ENCODE assay signal across 23 cellular contexts in genomic region chr17:72658675-72659074, GRCh38.
DNase-seq lines count a peak whose midpoint lies in the region; ATAC-seq, FAIRE-seq and TF ChIP-seq lines count a peak whose summit lies in the region.
"Had no signal": no experiment of that assay in that cellular context is flagged by ENCODE, and none has a peak within 500 bp of the region (broad histone marks: within the 10 kb centered on the region; RNA-seq: fewer than 3 reads in every experiment).

No MANE protein-coding gene starts in this region.

- H3K4me3 ChIP-seq in heart left ventricle (no peak overlapping the region), left ventricle myocardium inferior (no peak overlapping the region), thyroid gland (replicated peaks in 1 of 3) (no peak overlapping the region), ascending aorta (no peak overlapping the region)

- WGBS in heart left ventricle, 4 donors, result 45 to 76% (median 59%) methylated on average over 5 of the region's 5 CpGs
- WGBS in thyroid gland, 2 donors, result 81 to 93% methylated on average over 5 of the region's 5 CpGs

- no peak overlapping the region for H3K27ac ChIP-seq in heart left ventricle
- no peak overlapping the region for H3K27ac ChIP-seq in left ventricle myocardium inferior (replicated peaks)
- H3K27ac ChIP-seq in foreskin keratinocyte, result peak overlapping the region; percentile 50
- no peak overlapping the region for H3K27ac ChIP-seq in thyroid gland
- no peak overlapping the region for H3K27ac ChIP-seq in ascending aorta

- H3K9me3 ChIP-seq in heart left ventricle, result no peaks in the 10 kb centered on the region
- H3K9me3 ChIP-seq in left ventricle myocardium inferior (replicated peaks), result no peaks in the 10 kb centered on the region
- H3K9me3 ChIP-seq in thyroid gland, result no peaks in the 10 kb centered on the region
- H3K9me3 ChIP-seq in ascending aorta, result no peaks in the 10 kb centered on the region

- H3K27me3 ChIP-seq in heart left ventricle, result no peaks in the 10 kb centered on the region
- H3K27me3 ChIP-seq in left ventricle myocardium inferior (ENCODE audit: low read depth), result no peaks in the 10 kb centered on the region
- no peaks in the 10 kb centered on the region for H3K27me3 ChIP-seq in foreskin keratinocyte
- H3K27me3 ChIP-seq in thyroid gland, result no peaks in the 10 kb centered on the region
- no peaks in the 10 kb centered on the region for H3K27me3 ChIP-seq in ascending aorta

- FAIRE-seq in urothelium cell line (lab: Jason Lieb, UNC), result peak; percentile 44
- FAIRE-seq: H54 had no signal

- H3K36me3 ChIP-seq in heart left ventricle (no peaks in the 10 kb centered on the region), left ventricle myocardium inferior (no peaks in the 10 kb centered on the region), thyroid gland (no peaks in the 10 kb centered on the region), ascending aorta (no peaks in the 10 kb centered on the region)

- TF ChIP-seq POLR2A in heart left ventricle (IDR thresholded peaks at IDR 0.05) (no peak), thyroid gland (IDR thresholded peaks at IDR 0.05) (no peak)

- H3K4me1 ChIP-seq in heart left ventricle (peaks cover 0 to 10% (median 2%) of the 10 kb centered on the region in 12 donors), left ventricle myocardium inferior (peaks cover 15% of the 10 kb centered on the region), foreskin keratinocyte (peaks cover 20% of the 10 kb centered on the region), thyroid gland (no peaks in the 10 kb centered on the region), ascending aorta (no peaks in the 10 kb centered on the region)

- DNase-seq in heart left ventricle (peak in 1 of 5 donors; percentile 39), left ventricle myocardium inferior (no peak), NCI-H69 (lab: John Stamatoyannopoulos, UW) (peak; percentile 46), foreskin keratinocyte (no peak), urothelium cell line (ENCODE audit: low spot score) (no peak), thyroid gland (no peak), ascending aorta (ENCODE audit: low spot score in 2 of 2) (no peak)
- DNase-seq in stimulated activated naive CD8-positive, alpha-beta T cell treated with anti-CD3 and anti-CD28 coated beads, Interleukin-15, Interleukin-2, amounts not matched to agents 100 U/mL and 50 U/mL, for 24 hours, result no peak
- DNase-seq: CD4-positive, CD25-positive, alpha-beta regulatory T cell; COR-L47; DMS 273 treated with DMSO at 0.1 percent for 48 hours; DMS79 treated with DMSO at 0.1 percent for 48 hours; HFFc6; KBM-7; NCI-H1092; NCI-H1436 treated with DMSO at 0.1 percent for 48 hours; NCI-H2029 treated with DMSO at 0.1 percent for 48 hours; NCI-H226; NCI-H524 treated with DMSO at 0.1 percent for 48 hours; RPMI8226; SIG-M5 had no signal

- ATAC-seq in heart left ventricle (peak; percentile 52 to 89 (median 88)), foreskin keratinocyte (no peak)
- no peak for ATAC-seq in stimulated activated naive CD8-positive, alpha-beta T cell treated with anti-CD3 and anti-CD28 coated beads, Interleukin-15, Interleukin-2, amounts not matched to agents 100 U/mL and 50 U/mL, for 24 hours
- ATAC-seq: SK-N-SH treated with all-trans-retinoic acid at 6 μM for 48 hours had no signal

- intact Hi-C loops in heart left ventricle (cut with DNase I) (no loop called here), left ventricle myocardium inferior (cut with micrococcal nuclease) (no loop called here), thyroid gland (cut with DNase I) (no loop called here), ascending aorta (cut with DNase I) (no loop called here)

- TF ChIP-seq CTCF in heart left ventricle (IDR thresholded peaks at IDR 0.05), result no peak
- no peak for TF ChIP-seq CTCF in left ventricle myocardium inferior (IDR thresholded peaks at IDR 0.05; ENCODE audit: borderline replicate concordance)
- TF ChIP-seq CTCF in foreskin keratinocyte (conservative IDR thresholded peaks at IDR 0.05), result no peak
- TF ChIP-seq CTCF in thyroid gland (IDR thresholded peaks at IDR 0.05), result no peak
- TF ChIP-seq CTCF in ascending aorta (IDR thresholded peaks at IDR 0.05), result no peak

Comparison
In these comparisons a context has a peak if more than half of its experiments do, and no peak if none do; other contexts are left out.
1. ATAC-seq: peak in heart left ventricle (4 of 4); none in foreskin keratinocyte (single experiment) and stimulated activated naive CD8-positive, alpha-beta T cell treated with anti-CD3 and anti-CD28 coated beads, Interleukin-15, Interleukin-2, amounts not matched to agents 100 U/mL and 50 U/mL, for 24 hours (single experiment).